ENCODE assay signal across 8 cellular contexts in genomic region chr12:105436636-105437035, GRCh38.
"Had no signal": no experiment of that assay in that cellular context is flagged by ENCODE, and none has a peak within 500 bp of the region (broad histone marks: within the 10 kb centered on the region; RNA-seq: fewer than 3 reads in every experiment).

No MANE protein-coding gene starts in this region.

- H3K4me3 ChIP-seq: GM23248, K562 had no signal

- H2AFZ ChIP-seq: GM23248 had no signal

- H3K27ac ChIP-seq: GM23248, HL-60 had no signal

- DNase-seq: GM23248, GOT3, H7, HCEC 1CT, IMR-90, KG1 had no signal

- H3K9ac ChIP-seq: GM23248 had no signal

- ATAC-seq: K562 had no signal
